ENCODE assay signal across 8 cellular contexts in genomic region chr12:76029982-76030377, GRCh38. TPM values are rescaled to one million over a fixed set of nuclear protein-coding genes. Genes with fewer than 3 reads are reported as not detected.
DNase-seq lines count a peak whose midpoint lies in the region; ATAC-seq and TF ChIP-seq lines count a peak whose summit lies in the region.

No MANE protein-coding gene starts in this region.

- H3K4me1 Mint-ChIP-seq in activated CD4-positive, alpha-beta T cell treated with anti-CD3 and anti-CD28 coated beads, Interleukin-2, amount 10 ng/mL, durations not matched to agents 7 days and 5 days = peaks cover 27% of the 10 kb centered on the region

- H3K27ac Mint-ChIP-seq in activated CD4-positive, alpha-beta T cell treated with anti-CD3 and anti-CD28 coated beads, Interleukin-2, amount 10 ng/mL, durations not matched to agents 7 days and 5 days = peak overlapping the region; percentile 91

- peak overlapping the region; percentile 97 for H3K27ac ChIP-seq in fibroblast of lung (ENCODE audit: insufficient read depth, low read length)
- no peak overlapping the region for H3K27ac ChIP-seq in parathyroid adenoma

- H3K4me3 ChIP-seq in AG04449 (ENCODE audit: low read depth, low read length) (peak overlapping the region; percentile 95), GM12865 (ENCODE audit: low read depth, low read length) (peak overlapping the region; percentile 75), fibroblast of lung (replicated peaks in 1 of 4; ENCODE audit: control extremely low read depth in 1 of 4, insufficient read depth in 1 of 4, low read depth in 3 of 4, low read length in 4 of 4) (peak overlapping the region; percentile 89 to 98 (median 94)), parathyroid adenoma (ENCODE audit: low read depth, low read length) (peak overlapping the region; percentile 78)

- ATAC-seq in HG03469 (IDR thresholded peaks at IDR 0.05; ENCODE audit: unreplicated experiment) (no peak), GM18873 (IDR thresholded peaks at IDR 0.05; ENCODE audit: low FRiP score, unreplicated experiment) (no peak)

- CTCF ChIA-PET in AG04449 (lab: Yijun Ruan, JAX) = interaction anchor here (0.8 to 11.7 kb wide), 8 partner anchors 213 to 503 kb away, joined by 3 to 130 read pairs (median 3); no protein-coding TSS in a partner anchor
- CTCF ChIA-PET in activated CD4-positive, alpha-beta T cell treated with anti-CD3 and anti-CD28 coated beads, Interleukin-2, amount 10 ng/mL, durations not matched to agents 7 days and 5 days (lab: Charles Lee) = interaction anchor here (0.6 to 2.7 kb wide), 10 partner anchors 9 to 390 kb away, joined by 4 to 22 read pairs (median 6); no protein-coding TSS in a partner anchor

- H3K27me3 Mint-ChIP-seq in activated CD4-positive, alpha-beta T cell treated with anti-CD3 and anti-CD28 coated beads, Interleukin-2, amount 10 ng/mL, durations not matched to agents 7 days and 5 days = peaks cover 23% of the 10 kb centered on the region

- no peak for TF ChIP-seq CTCF in AG04449 (IDR thresholded peaks at IDR 0.05; ENCODE audit: insufficient read depth, low read length, missing control alignments)
- TF ChIP-seq CTCF in GM12865 (IDR thresholded peaks at IDR 0.05; ENCODE audit: insufficient read depth, low read depth, low read length, missing control alignments) = no peak
- TF ChIP-seq CTCF in fibroblast of lung (conservative IDR thresholded peaks at IDR 0.05 in 1 of 2, IDR thresholded peaks at IDR 0.05 in 1 of 2; ENCODE audit: low read depth in 1 of 2, low read length in 2 of 2) = no peak
- TF ChIP-seq CTCF in parathyroid adenoma (IDR thresholded peaks at IDR 0.05) = no peak

- H3K27me3 ChIP-seq in fibroblast of lung (ENCODE audit: control insufficient read depth, insufficient read depth, low read length) (no peaks in the 10 kb centered on the region), parathyroid adenoma (ENCODE audit: control insufficient read depth, insufficient read depth, low read length) (no peaks in the 10 kb centered on the region)

- H3K36me3 Mint-ChIP-seq in activated CD4-positive, alpha-beta T cell treated with anti-CD3 and anti-CD28 coated beads, Interleukin-2, amount 10 ng/mL, durations not matched to agents 7 days and 5 days (ENCODE audit: low read depth) = peaks cover 5% of the 10 kb centered on the region

- no peaks in the 10 kb centered on the region for H3K9me3 ChIP-seq in fibroblast of lung (ENCODE audit: control insufficient read depth, insufficient read depth, low read depth, low read length)
- H3K9me3 ChIP-seq in parathyroid adenoma (ENCODE audit: control insufficient read depth, low read length) = no peaks in the 10 kb centered on the region

- no peak overlapping the region for H3K4me2 ChIP-seq in fibroblast of lung (ENCODE audit: extremely low read depth, insufficient read depth, low read length)
- H3K4me2 ChIP-seq in parathyroid adenoma (ENCODE audit: low read length) = peak overlapping the region; percentile 89

- peak overlapping the region; percentile 99 for H3K9ac ChIP-seq in fibroblast of lung (ENCODE audit: insufficient read depth, low read length)
- no peak overlapping the region for H3K9ac ChIP-seq in parathyroid adenoma

- POLR2A ChIA-PET in AG04449 (lab: Yijun Ruan, JAX) = interaction anchor here (0.6 to 2.9 kb wide), 8 partner anchors 9 to 550 kb away, joined by 3 to 22 read pairs (median 6); partner anchors contain the start of gene GLIPR1
- POLR2A ChIA-PET in activated CD4-positive, alpha-beta T cell treated with anti-CD3 and anti-CD28 coated beads, Interleukin-2, amount 10 ng/mL, durations not matched to agents 7 days and 5 days (lab: Charles Lee) = interaction anchor here (0.6 to 2.9 kb wide), 4 partner anchors 9 to 95 kb away, joined by 3 to 13 read pairs (median 4); no protein-coding TSS in a partner anchor

- DNase-seq in AG04449 (ENCODE audit: low read depth, low spot score) (no peak), GM12865 (ENCODE audit: low read depth) (no peak), fibroblast of lung (ENCODE audit: low read depth in 2 of 2) (peak; percentile 42 to 68), NCI-H345 treated with DMSO at 0.1 percent for 48 hours (lab: John Stamatoyannopoulos, UW; ENCODE audit: unreplicated experiment) (no peak)
- DNase-seq in activated CD4-positive, alpha-beta T cell treated with anti-CD3 and anti-CD28 coated beads, Interleukin-2, amount 10 ng/mL, durations not matched to agents 7 days and 5 days = peak; percentile 13

- peaks cover 75% of the 10 kb centered on the region for H3K79me2 ChIP-seq in fibroblast of lung (ENCODE audit: control insufficient read depth, insufficient read depth, low read length)
- no peaks in the 10 kb centered on the region for H3K79me2 ChIP-seq in parathyroid adenoma

- H3K9me3 Mint-ChIP-seq in activated CD4-positive, alpha-beta T cell treated with anti-CD3 and anti-CD28 coated beads, Interleukin-2, amount 10 ng/mL, durations not matched to agents 7 days and 5 days = no peaks in the 10 kb centered on the region

- H3K4me3 Mint-ChIP-seq in activated CD4-positive, alpha-beta T cell treated with anti-CD3 and anti-CD28 coated beads, Interleukin-2, amount 10 ng/mL, durations not matched to agents 7 days and 5 days = peak overlapping the region; percentile 85

- H3K4me1 ChIP-seq in fibroblast of lung (ENCODE audit: control insufficient read depth, extremely low read depth, insufficient read depth, low read length) = peaks cover 11% of the 10 kb centered on the region
- no peaks in the 10 kb centered on the region for H3K4me1 ChIP-seq in parathyroid adenoma

- H2AFZ ChIP-seq in fibroblast of lung (ENCODE audit: low read length) (no peak overlapping the region), parathyroid adenoma (peak overlapping the region; percentile 99)

- no peaks in the 10 kb centered on the region for H4K20me1 ChIP-seq in fibroblast of lung (ENCODE audit: control insufficient read depth, extremely low read depth, insufficient read depth, low read length)

- H3K36me3 ChIP-seq in fibroblast of lung (ENCODE audit: control insufficient read depth, insufficient read depth, low read length) (peaks cover 8% of the 10 kb centered on the region), parathyroid adenoma (ENCODE audit: control insufficient read depth, insufficient read depth, low read length) (no peaks in the 10 kb centered on the region)

RNA-seq across cellular contexts. Expression of gene PHLDA1, which starts 1.6 kb away (rescaled TPM):
- total RNA-seq in activated CD4-positive, alpha-beta T cell treated with anti-CD3 and anti-CD28 coated beads, Interleukin-2, amount 10 ng/mL, durations not matched to agents 7 days and 5 days = 1 to 10 TPM; 3.8 to 3.9 TPM
- total RNA-seq in fibroblast of lung = 127 and 252 TPM in 2 replicates
- 48.1 and 125 TPM in 2 replicates for polyA plus RNA-seq in fibroblast of lung
- polyA plus RNA-seq in fibroblast of lung (2012) = 50.4 and 127 TPM in 2 replicates
- 22.8 and 76.1 TPM in 2 replicates for polyA minus RNA-seq in fibroblast of lung (ENCODE audit: low replicate concordance)

RNA-seq across cellular contexts. Expression of gene NAP1L1, which starts 54.5 kb away (rescaled TPM):
- total RNA-seq in activated CD4-positive, alpha-beta T cell treated with anti-CD3 and anti-CD28 coated beads, Interleukin-2, amount 10 ng/mL, durations not matched to agents 7 days and 5 days = 100 to 1,000 TPM; 460 to 538 TPM
- total RNA-seq in fibroblast of lung = 275 and 299 TPM in 2 replicates
- polyA plus RNA-seq in fibroblast of lung = 574 and 695 TPM in 2 replicates
- 533 and 666 TPM in 2 replicates for polyA plus RNA-seq in fibroblast of lung (2012)
- 9.2 and 16.5 TPM in 2 replicates for polyA minus RNA-seq in fibroblast of lung (ENCODE audit: low replicate concordance)

Comparison
In these comparisons a context has a peak if more than half of its experiments do, and no peak if none do; other contexts are left out.
1. DNase-seq: peak in activated CD4-positive, alpha-beta T cell treated with anti-CD3 and anti-CD28 coated beads, Interleukin-2, amount 10 ng/mL, durations not matched to agents 7 days and 5 days (single experiment) and fibroblast of lung (2 of 2); none in AG04449 (single experiment), GM12865 (single experiment) and NCI-H345 treated with DMSO at 0.1 percent for 48 hours (single experiment).
2. RNA of gene PHLDA1, which starts 1.6 kb away (total RNA-seq): 127 to 252 TPM in fibroblast of lung; 3.8 to 3.9 TPM in activated CD4-positive, alpha-beta T cell treated with anti-CD3 and anti-CD28 coated beads, Interleukin-2, amount 10 ng/mL, durations not matched to agents 7 days and 5 days; every median in the first group is over 10 times any median in the second.
3. Peak in every context shown above with its lines, with median percentiles within 50 percentile points of each other: H3K4me3 ChIP-seq.